ENCODE assay signal across 20 cellular contexts in the genomic region with DNA sequence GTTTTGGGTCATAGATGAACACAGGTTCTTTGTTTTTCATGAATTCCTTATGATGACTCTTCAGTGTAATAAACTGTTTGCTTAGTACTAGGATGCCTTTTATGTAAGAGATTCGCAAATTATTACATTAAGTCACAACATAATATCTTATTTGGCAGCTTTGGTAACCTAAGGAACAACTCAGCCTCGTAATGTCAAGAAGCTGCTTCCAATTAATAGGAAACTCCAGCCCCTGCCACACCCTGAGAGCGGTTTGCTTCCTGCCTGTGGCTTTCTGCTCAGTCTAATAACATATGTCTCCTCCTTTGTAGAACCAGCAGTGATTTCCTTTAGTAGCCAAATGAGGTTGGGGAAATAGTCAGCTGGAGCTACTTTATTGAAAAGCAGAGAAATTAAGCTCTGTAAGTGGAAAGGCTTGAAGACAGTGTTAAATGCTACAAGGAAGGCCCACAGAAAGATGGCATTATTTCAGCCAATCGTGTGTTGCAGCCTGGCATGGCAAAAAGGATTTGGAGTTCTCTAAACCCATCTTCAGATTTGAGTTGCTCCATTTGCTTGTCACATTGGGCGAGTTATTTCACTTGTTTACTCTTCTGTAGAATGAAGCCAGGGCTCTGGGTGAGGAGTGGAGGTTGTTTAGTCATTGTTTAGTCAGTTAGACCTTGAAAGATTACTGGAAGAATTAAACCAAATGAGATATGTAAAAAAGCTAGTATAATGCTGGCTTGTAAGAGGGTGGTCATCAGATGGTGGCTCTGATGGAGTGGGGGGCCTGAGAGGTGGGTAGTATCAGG. TPM values are rescaled to one million over a fixed set of nuclear protein-coding genes. Genes with fewer than 3 reads are reported as not detected.
DNase-seq lines count a peak whose midpoint lies in the region; ATAC-seq, FAIRE-seq and TF ChIP-seq lines count a peak whose summit lies in the region.
"Had no signal": no experiment of that assay in that cellular context is flagged by ENCODE, and none has a peak within 500 bp of the region (broad histone marks: within the 10 kb centered on the region; RNA-seq: fewer than 3 reads in every experiment).

No MANE protein-coding gene starts in this region.

- H3K27ac Mint-ChIP-seq in GM23338: no peak overlapping the region
- no peak overlapping the region for H3K27ac Mint-ChIP-seq in endothelial cell (ENCODE audit: unreplicated experiment)
- H3K27ac Mint-ChIP-seq: activated naive CD4-positive, alpha-beta T cell treated with anti-CD3 and anti-CD28 coated beads, Interleukin-2, amount 50 U/mL, for 72 hours had no signal

- H3K4me2 ChIP-seq in GM23338 (no peak overlapping the region), HepG2 (ENCODE audit: low read depth, low read length) (no peak overlapping the region)

- no peak overlapping the region for H3K4me3 Mint-ChIP-seq in GM23338
- H3K4me3 Mint-ChIP-seq in endothelial cell (ENCODE audit: unreplicated experiment): peak overlapping the region; percentile 45

- H3K9me3 ChIP-seq in HepG2 (ENCODE audit: low read length) (no peaks in the 10 kb centered on the region), left lung (no peaks in the 10 kb centered on the region)
- H3K9me3 ChIP-seq: BE2C, vagina had no signal

- no peak for FAIRE-seq in HepG2 (lab: Jason Lieb, UNC)
- FAIRE-seq: endometrium, K562 had no signal

- H3K36me3 ChIP-seq in GM23338 (ENCODE audit: insufficient read depth) (peaks cover 61% of the 10 kb centered on the region), HepG2 (replicated peaks in 1 of 2; ENCODE audit: control insufficient read depth in 1 of 2, insufficient read depth in 2 of 2, low read length in 2 of 2) (peaks cover 21 to 50% of the 10 kb centered on the region in 2 experiments), left lung (peaks cover 0 to 59% of the 10 kb centered on the region in 2 donors)

- no peak overlapping the region for H2AFZ ChIP-seq in GM23338
- H2AFZ ChIP-seq in HepG2 (ENCODE audit: low read length): no peak overlapping the region

- no peak for TF ChIP-seq POLR2A in HepG2 (IDR thresholded peaks at IDR 0.05; ENCODE audit: insufficient read depth in 1 of 2, low read depth in 2 of 2, low read length in 2 of 2)

- H3F3A ChIP-seq in GM23338 (replicated peaks; ENCODE audit: low read depth): 0 out of 2 replicates have a peak, but pooled peaks cover 5% of the 10 kb centered on the region

- H3K27me3 Mint-ChIP-seq in GM23338 (ENCODE audit: insufficient read depth, low read depth, poor library complexity) (peaks cover 1% of the 10 kb centered on the region), endothelial cell (ENCODE audit: unreplicated experiment) (no peaks in the 10 kb centered on the region)

- H3K27me3 ChIP-seq in GM23338 (ENCODE audit: insufficient read depth) (no peaks in the 10 kb centered on the region), HepG2 (ENCODE audit: control insufficient read depth in 1 of 2, insufficient read depth in 2 of 2, low read length in 2 of 2) (no peaks in the 10 kb centered on the region), left lung (no peaks in the 10 kb centered on the region)
- H3K27me3 ChIP-seq: BE2C, vagina had no signal

- TF ChIP-seq CTCF in AG09309 (IDR thresholded peaks at IDR 0.05; ENCODE audit: control insufficient read depth, insufficient read depth, low read depth, low read length, missing control alignments) (no peak), GM23338 (conservative IDR thresholded peaks at IDR 0.05; ENCODE audit: low read depth in 2 of 2) (no peak), endothelial cell (IDR thresholded peaks at IDR 0.05; ENCODE audit: unreplicated experiment) (no peak), HepG2 (CRISPR knock-in tag; IDR thresholded peaks at IDR 0.05) (no peak), left lung (IDR thresholded peaks at IDR 0.05) (no peak), coronary artery (IDR thresholded peaks at IDR 0.05) (no peak)

- no peak overlapping the region for H3K9ac ChIP-seq in HepG2 (ENCODE audit: insufficient read depth, low read depth, low read length)

- POLR2A ChIA-PET in HepG2 (lab: Yijun Ruan, JAX): no interaction called here

- TF ChIP-seq EP300 in HepG2 (IDR thresholded peaks at IDR 0.05; ENCODE audit: low read depth in 2 of 2, low read length in 2 of 2) (no peak), HepG2 (CRISPR knock-in tag; IDR thresholded peaks at IDR 0.05; ENCODE audit: borderline replicate concordance) (no peak)

- H3K27ac ChIP-seq in GM23338 (ENCODE audit: low read depth) (no peak overlapping the region), HepG2 (ENCODE audit: extremely low read length, insufficient read depth, low read length) (peak overlapping the region; percentile 41), left lung (no peak overlapping the region), coronary artery (no peak overlapping the region)
- H3K27ac ChIP-seq: RWPE1, vagina had no signal

- ATAC-seq in GM23338 (no peak), HepG2 (peak; percentile 34; the same call in 1 of the 3 replicates), left lung (no peak)
- ATAC-seq: activated naive CD4-positive, alpha-beta T cell treated with anti-CD3 and anti-CD28 coated beads, Interleukin-2, amount 50 U/mL, for 72 hours; K562 had no signal

- BruUV-seq in HepG2 (replicated peaks; lab: Mats Ljungman, UMichigan): no TSS peak

- in situ Hi-C loops in HepG2 (cut with HindIII; ENCODE audit: extremely low pct_ligation_motif_present, low pct_unique_long_range_greater_than_20kb): no loop called here

- H3K36me3 Mint-ChIP-seq in GM23338 (ENCODE audit: low read depth) (peaks cover 89% of the 10 kb centered on the region), endothelial cell (ENCODE audit: low read depth, unreplicated experiment) (peaks cover 32% of the 10 kb centered on the region)

- H4K20me1 ChIP-seq in GM23338 (replicated peaks; ENCODE audit: insufficient read depth) (peaks cover 45% of the 10 kb centered on the region), HepG2 (ENCODE audit: insufficient read depth, low read length) (no peaks in the 10 kb centered on the region)

- H3K4me1 Mint-ChIP-seq in GM23338: no peaks in the 10 kb centered on the region
- H3K4me1 Mint-ChIP-seq in endothelial cell (ENCODE audit: unreplicated experiment): no peaks in the 10 kb centered on the region

- DNase-seq in AG09309 (ENCODE audit: low read depth) (peak; percentile 44), GM23338 (ENCODE audit: low spot score) (no peak), endothelial cell (ENCODE audit: low spot score) (no peak), HepG2 (ENCODE audit: low spot score) (peak; percentile 33), islet precursor cell (no peak), left lung (no peak), NAMALWA (ENCODE audit: low spot score) (no peak), coronary artery (ENCODE audit: low spot score) (no peak)
- DNase-seq: activated CD4-positive, alpha-beta T cell treated with anti-CD3 and anti-CD28 coated beads for 1 hour; BE2C; DMS53; NCI-H1105 treated with DMSO at 0.1 percent for 48 hours; NCI-H2171; posterior cingulate gyrus; T-helper 2 cell had no signal

- H3K9me3 Mint-ChIP-seq in GM23338: no peaks in the 10 kb centered on the region
- H3K9me3 Mint-ChIP-seq in endothelial cell (ENCODE audit: unreplicated experiment): no peaks in the 10 kb centered on the region
- H3K9me3 Mint-ChIP-seq: activated naive CD4-positive, alpha-beta T cell treated with anti-CD3 and anti-CD28 coated beads, Interleukin-2, amount 50 U/mL, for 72 hours had no signal

- H3K4me3 ChIP-seq in AG09309 (ENCODE audit: control insufficient read depth, low read depth, low read length): no peak overlapping the region
- H3K4me3 ChIP-seq in GM23338: no peak overlapping the region
- no peak overlapping the region for H3K4me3 ChIP-seq in HepG2 (replicated peaks in 1 of 3; ENCODE audit: insufficient read depth in 1 of 3, low read depth in 2 of 3, low read length in 3 of 3)
- no peak overlapping the region for H3K4me3 ChIP-seq in left lung
- no peak overlapping the region for H3K4me3 ChIP-seq in coronary artery
- H3K4me3 ChIP-seq: K562, vagina had no signal

- WGBS in HepG2 (ENCODE audit: low lambda C conversion rate): 92% methylated on average over 5 of the region's 5 CpGs

- TF ChIP-seq RAD21 in HepG2 (CRISPR knock-in tag; IDR thresholded peaks at IDR 0.05): no peak

- CTCF ChIA-PET in HepG2 (lab: Yijun Ruan, JAX; ENCODE audit: low intra/inter-chr PET ratio, low total read pairs): no interaction called here

- H3K4me1 ChIP-seq in GM23338 (ENCODE audit: insufficient read depth) (no peaks in the 10 kb centered on the region), HepG2 (ENCODE audit: insufficient read depth, low read length) (peaks cover 56% of the 10 kb centered on the region), left lung (no peaks in the 10 kb centered on the region)
- H3K4me1 ChIP-seq: BE2C had no signal

- H3K79me2 ChIP-seq in GM23338 (replicated peaks; ENCODE audit: insufficient read depth) (peaks cover 10% of the 10 kb centered on the region; the same call in 1 of the 2 replicates), HepG2 (ENCODE audit: insufficient read depth, low read length) (no peaks in the 10 kb centered on the region)

- H3K9me2 ChIP-seq in GM23338 (ENCODE audit: insufficient read depth): no peaks in the 10 kb centered on the region

- intact Hi-C loops in HepG2 (cut with micrococcal nuclease; ENCODE audit: unreplicated experiment) (no loop called here), left lung (cut with DNase I) (no loop called here)

RNA-seq across cellular contexts. Expression of gene MTAP, which starts 54.1 kb away (rescaled TPM):
- total RNA-seq in GM23338 (2014; rRNA removed; shearing (Covaris generic)): 70.0 and 71.8 TPM in 2 replicates
- polyA plus RNA-seq in GM23338 (2016; fragmentation: Nextera tagmentation; extraction: Ambion mirVana) (51.0 and 61.8 TPM in 2 replicates), HepG2 (2011; rRNA removed) (16.7 and 19.5 TPM in 2 replicates)
- total RNA-seq in endothelial cell (ENCODE audit: unreplicated experiment) (37.2 TPM), HepG2 (2016; rRNA removed; fragmentation: Illumina TruSeq; extraction: Trizol) (51.2 and 74.1 TPM in 2 replicates), left lung (10 to 100 TPM; 35.6 to 44.6 TPM)
- total RNA-seq in HepG2 (2016; cell fraction: cytosol; rRNA removed; fragmentation: Illumina TruSeq; extraction: Trizol; ENCODE audit: low read depth): 6.4 and 7.9 TPM in 2 replicates
- total RNA-seq in HepG2 (2016; cell fraction: insoluble cytoplasmic fraction; rRNA removed; fragmentation: Illumina TruSeq; extraction: Trizol): 58.2 and 73.0 TPM in 2 replicates
- 16.3 and 18.0 TPM in 2 replicates for total RNA-seq in HepG2 (2016; cell fraction: membrane; rRNA removed; fragmentation: Illumina TruSeq; extraction: Trizol)
- 49.4 and 55.6 TPM in 2 replicates for total RNA-seq in HepG2 (2016; cell fraction: nucleus; rRNA removed; fragmentation: Illumina TruSeq; extraction: Trizol)
- polyA plus RNA-seq in HepG2 (2011; cell fraction: cytosol; rRNA removed): 10.4 and 16.4 TPM in 2 replicates
- polyA plus RNA-seq in HepG2 (2011; cell fraction: nucleus; rRNA removed): 12.0 and 15.3 TPM in 2 replicates
- polyA plus RNA-seq in HepG2 (2012): 24.8 and 27.2 TPM in 2 replicates
- 3.2 and 3.8 TPM in 2 replicates for polyA plus RNA-seq in HepG2 (2016; cell fraction: cytosol; fragmentation: Illumina TruSeq; extraction: Trizol; ENCODE audit: low read depth)
- polyA plus RNA-seq in HepG2 (2016; cell fraction: insoluble cytoplasmic fraction; fragmentation: Illumina TruSeq; extraction: Trizol; ENCODE audit: low read depth): 63.2 and 64.8 TPM in 2 replicates
- 10.0 and 10.2 TPM in 2 replicates for polyA plus RNA-seq in HepG2 (2016; cell fraction: membrane; fragmentation: Illumina TruSeq; extraction: Trizol; ENCODE audit: low read depth)
- polyA plus RNA-seq in HepG2 (2016; cell fraction: nucleus; fragmentation: Illumina TruSeq; extraction: Trizol; ENCODE audit: insufficient read depth, low read depth): 34.8 and 37.8 TPM in 2 replicates
- polyA minus RNA-seq in HepG2 (2011; rRNA and poly(A)+ RNA removed; ENCODE audit: low replicate concordance): 30.0 and 49.9 TPM in 2 replicates
- 20.3 and 36.7 TPM in 2 replicates for polyA minus RNA-seq in HepG2 (2011; cell fraction: cytosol; rRNA and poly(A)+ RNA removed)
- polyA minus RNA-seq in HepG2 (2011; cell fraction: nucleus; rRNA and poly(A)+ RNA removed): 65.0 and 65.8 TPM in 2 replicates
- polyA plus RNA-seq: K562 had no signal

Comparison
In these comparisons a context has a peak if more than half of its experiments do, and no peak if none do; other contexts are left out.
1. DNase-seq: peak in AG09309 (single experiment) and HepG2 (single experiment); none in GM23338 (single experiment), endothelial cell (single experiment), islet precursor cell (single experiment), left lung (0 of 2), NAMALWA (single experiment) and coronary artery (single experiment).